10 cellular contexts compared by ENCODE assay signal in the genomic region with DNA sequence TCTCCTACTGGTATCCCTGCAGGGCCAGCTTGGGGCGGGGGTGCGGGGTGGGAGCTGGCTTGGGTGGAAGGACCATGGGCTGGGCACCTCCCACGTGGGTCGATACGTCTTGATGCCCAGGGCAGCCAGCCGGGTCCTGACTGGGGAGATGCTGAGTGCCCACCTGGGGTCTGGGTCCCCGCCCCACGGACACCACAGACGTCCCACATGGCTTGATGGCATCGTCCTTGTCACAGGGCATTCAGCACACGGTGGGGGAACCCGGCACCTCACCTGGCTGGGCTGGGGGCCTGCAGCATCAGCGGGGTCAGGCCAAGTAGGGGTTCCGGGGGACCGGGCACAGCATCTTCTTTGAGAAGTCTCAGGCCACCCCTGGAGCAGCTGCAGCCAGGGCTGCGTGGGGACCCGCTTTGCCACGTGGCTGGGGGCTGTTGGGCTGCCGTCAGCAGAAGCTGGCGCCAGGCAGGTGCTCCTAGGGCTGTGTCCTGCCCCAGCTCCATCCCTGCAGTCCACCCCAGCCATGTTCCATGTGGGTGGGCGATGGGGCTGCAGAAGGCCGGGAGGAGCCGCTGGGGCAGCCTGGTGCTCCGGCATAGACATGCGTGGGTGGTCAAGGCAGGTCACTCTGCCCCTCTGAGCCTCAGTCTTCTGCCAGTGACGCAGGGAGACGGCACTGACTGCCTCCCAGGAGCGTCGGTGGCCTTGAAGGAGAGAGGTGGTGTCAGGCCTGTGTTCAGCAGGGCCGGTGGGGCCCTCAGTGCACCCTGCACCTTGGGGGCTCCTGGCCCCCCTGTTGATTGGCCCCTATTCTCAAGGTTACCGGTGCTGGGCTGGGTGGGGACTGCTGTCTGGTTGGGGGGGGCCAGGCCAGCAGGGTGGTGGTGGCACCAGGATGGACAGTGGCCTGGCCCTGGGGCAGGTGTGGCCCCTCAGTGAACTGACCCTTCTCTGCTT. TPM values are rescaled to one million over a fixed set of nuclear protein-coding genes. Genes with fewer than 3 reads are reported as not detected.
DNase-seq lines count a peak whose midpoint lies in the region; ATAC-seq and TF ChIP-seq lines count a peak whose summit lies in the region.
"Had no signal": no experiment of that assay in that cellular context is flagged by ENCODE, and none has a peak within 500 bp of the region (broad histone marks: within the 10 kb centered on the region; RNA-seq: fewer than 3 reads in every experiment).

No MANE protein-coding gene starts in this region.

- H3K27ac ChIP-seq in CD8-positive, alpha-beta memory T cell (ENCODE audit: low read depth, low read length) = no peak overlapping the region
- no peak overlapping the region for H3K27ac ChIP-seq in IMR-90 (ENCODE audit: insufficient read depth, low read length)

- H2AFZ ChIP-seq in IMR-90 (replicated peaks; ENCODE audit: low read length, poor library complexity) = peak overlapping the region; percentile 63

- H3K9me3 ChIP-seq in CD8-positive, alpha-beta memory T cell (ENCODE audit: low read length) = no peaks in the 10 kb centered on the region
- no peaks in the 10 kb centered on the region for H3K9me3 ChIP-seq in IMR-90 (ENCODE audit: control insufficient read depth, insufficient read depth, low read length)

- no peak overlapping the region for H3K23ac ChIP-seq in IMR-90 (ENCODE audit: low read depth, low read length)

- H2AK5ac ChIP-seq in IMR-90 (ENCODE audit: low read depth, low read length) = no peak overlapping the region

- H3K4me3 Mint-ChIP-seq in CD8-positive, alpha-beta memory T cell = peak overlapping the region in 1 of 7 donors; percentile 18
- H3K4me3 Mint-ChIP-seq in effector memory CD8-positive, alpha-beta T cell = no peak overlapping the region

- no peaks in the 10 kb centered on the region; the same call in 1 of the 2 replicates for H3K9me1 ChIP-seq in IMR-90 (ENCODE audit: insufficient read depth, low read length)

- peak overlapping the region; percentile 32 to 89 (median 80) for H3K27ac Mint-ChIP-seq in CD8-positive, alpha-beta memory T cell
- peak overlapping the region; percentile 6 to 36 for H3K27ac Mint-ChIP-seq in effector memory CD8-positive, alpha-beta T cell

- peaks cover 17 to 75% of the 10 kb centered on the region in 2 experiments for H3K79me1 ChIP-seq in IMR-90 (ENCODE audit: low read depth in 1 of 2, low read length in 2 of 2)

- H3K9me3 Mint-ChIP-seq in CD8-positive, alpha-beta memory T cell = no peaks in the 10 kb centered on the region
- H3K9me3 Mint-ChIP-seq in effector memory CD8-positive, alpha-beta T cell = no peaks in the 10 kb centered on the region

- CTCF ChIA-PET in CD8-positive, alpha-beta memory T cell (lab: Charles Lee) = interaction anchor here (0.9 to 3.6 kb wide), 4 partner anchors 12 to 59 kb away, joined by 3 to 35 read pairs (median 4); no protein-coding TSS in a partner anchor
- CTCF ChIA-PET in IMR-90 (lab: Yijun Ruan, JAX) = no interaction called here

- no peak overlapping the region for H4K8ac ChIP-seq in IMR-90 (ENCODE audit: low read depth in 2 of 2, low read length in 2 of 2)

- no peaks in the 10 kb centered on the region for H3K4me1 ChIP-seq in CD8-positive, alpha-beta memory T cell (ENCODE audit: insufficient read depth, low read length)
- H3K4me1 ChIP-seq in IMR-90 (ENCODE audit: control insufficient read depth, insufficient read depth, low read length) = no peaks in the 10 kb centered on the region

- dilution Hi-C loops in IMR-90 (cut with HindIII; ENCODE audit: low sequenced_read_pairs, unreplicated experiment) = no loop called here

- H2BK15ac ChIP-seq in IMR-90 (ENCODE audit: low read depth, low read length) = no peak overlapping the region

- WGBS in IMR-90 (ENCODE audit: extremely low coverage in 2 of 2, insufficient read length in 1 of 2), 2 experiments = 86% methylated on average over 24 of the region's 31 CpGs; no CpG with 5 or more reads in 1 of the 2 experiments

- peaks cover 52% of the 10 kb centered on the region for H4K20me1 ChIP-seq in IMR-90 (ENCODE audit: insufficient read depth, low read length)

- H3K14ac ChIP-seq in IMR-90 (replicated peaks; ENCODE audit: low read depth, low read length) = no peak overlapping the region

- no peak overlapping the region for H2BK120ac ChIP-seq in IMR-90 (ENCODE audit: low read depth, low read length)

- TF ChIP-seq CTCF in IMR-90 (conservative IDR thresholded peaks at IDR 0.05; ENCODE audit: low read depth, low read length) = no peak

- H3K56ac ChIP-seq in IMR-90 (ENCODE audit: extremely low read depth, insufficient read depth, low read length) = no peak overlapping the region

- no peak for TF ChIP-seq RAD21 in IMR-90 (IDR thresholded peaks at IDR 0.05; ENCODE audit: low read length)

- H2AK9ac ChIP-seq in IMR-90 (replicated peaks; ENCODE audit: low read depth, low read length, poor library complexity) = no peak overlapping the region

- H4K5ac ChIP-seq in IMR-90 (ENCODE audit: low read depth, low read length) = no peak overlapping the region

- H3K36me3 Mint-ChIP-seq in CD8-positive, alpha-beta memory T cell = peaks cover 3 to 68% (median 9%) of the 10 kb centered on the region in 3 donors
- peaks cover 43% of the 10 kb centered on the region for H3K36me3 Mint-ChIP-seq in effector memory CD8-positive, alpha-beta T cell (ENCODE audit: insufficient read depth)

- no peak overlapping the region for H3K18ac ChIP-seq in IMR-90 (ENCODE audit: low read depth, low read length)

- H3K4me1 Mint-ChIP-seq in CD8-positive, alpha-beta memory T cell = peaks cover 18 to 46% (median 33%) of the 10 kb centered on the region in 3 donors
- peaks cover 19 to 33% of the 10 kb centered on the region in 2 donors for H3K4me1 Mint-ChIP-seq in effector memory CD8-positive, alpha-beta T cell (ENCODE audit: low read depth in 2 of 2)

- H2BK20ac ChIP-seq in IMR-90 (ENCODE audit: low read depth, low read length) = no peak overlapping the region

- H3K36me3 ChIP-seq in CD8-positive, alpha-beta memory T cell (ENCODE audit: insufficient read depth, low read length) = peaks cover 29% of the 10 kb centered on the region
- H3K36me3 ChIP-seq in IMR-90 (ENCODE audit: control insufficient read depth, insufficient read depth, low read length) = peaks cover 45% of the 10 kb centered on the region

- no peak for DNase-seq in CD8-positive, alpha-beta memory T cell
- DNase-seq in IMR-90 (no peak), dermis blood vessel endothelial cell (no peak)
- DNase-seq in effector memory CD8-positive, alpha-beta T cell = no peak
- DNase-seq in stimulated activated CD8-positive, alpha-beta memory T cell treated with anti-CD3 and anti-CD28 coated beads, Interleukin-4, amount 100 ng/mL, for 48 hours = peak; percentile 23
- DNase-seq: DMS153 had no signal

- POLR2A ChIA-PET in CD8-positive, alpha-beta memory T cell (lab: Charles Lee) = interaction anchor here (1.1 kb wide), 1 partner anchor 60 kb away, joined by 4 read pairs; no protein-coding TSS in a partner anchor
- POLR2A ChIA-PET in IMR-90 (lab: Charles Lee; ENCODE audit: unreplicated experiment) = no interaction called here

- no peak overlapping the region for H3K9ac ChIP-seq in IMR-90 (ENCODE audit: low read depth, low read length)

- H2BK5ac ChIP-seq in IMR-90 (ENCODE audit: low read depth, low read length, poor library complexity, severe bottlenecking) = no peak overlapping the region

- H3K4me2 ChIP-seq in IMR-90 (ENCODE audit: low read depth, low read length) = no peak overlapping the region

- ATAC-seq in IMR-90 (ENCODE audit: low read depth) = peak; percentile 6
- ATAC-seq in effector memory CD8-positive, alpha-beta T cell (replicated peaks) = peak; percentile 36
- ATAC-seq in GM19397 (IDR thresholded peaks at IDR 0.05; ENCODE audit: unreplicated experiment) = no peak
- ATAC-seq in GM21360 (IDR thresholded peaks at IDR 0.05; ENCODE audit: unreplicated experiment) = no peak

- H3K27me3 ChIP-seq in CD8-positive, alpha-beta memory T cell (ENCODE audit: insufficient read depth, low read length, poor library complexity, severe bottlenecking) = no peaks in the 10 kb centered on the region
- H3K27me3 ChIP-seq in IMR-90 (ENCODE audit: control insufficient read depth, insufficient read depth, low read length) = no peaks in the 10 kb centered on the region

- no peaks in the 10 kb centered on the region for H3K27me3 Mint-ChIP-seq in CD8-positive, alpha-beta memory T cell
- H3K27me3 Mint-ChIP-seq in effector memory CD8-positive, alpha-beta T cell = no peaks in the 10 kb centered on the region
- H3K27me3 Mint-ChIP-seq: progenitor cell of endocrine pancreas had no signal

- TF ChIP-seq POLR2A in IMR-90 (IDR thresholded peaks at IDR 0.05; ENCODE audit: low read depth, low read length) = no peak

- in situ Hi-C loops in IMR-90 (cut with MboI; ENCODE audit: low sequenced_read_pairs) = loop anchor here (25.0 kb wide), 1 partner anchor 397 kb away; no protein-coding TSS in a partner anchor

- BruUV-seq in IMR-90 (replicated peaks; lab: Mats Ljungman, UMichigan) = no TSS peak

- H3K4ac ChIP-seq in IMR-90 (ENCODE audit: low read depth, low read length) = no peak overlapping the region

- H3K4me3 ChIP-seq in CD8-positive, alpha-beta memory T cell (ENCODE audit: low read length) = no peak overlapping the region
- no peak overlapping the region for H3K4me3 ChIP-seq in IMR-90 (ENCODE audit: insufficient read depth, low read depth, low read length)
- H3K4me3 ChIP-seq: lung had no signal

- no peak overlapping the region for H4K91ac ChIP-seq in IMR-90 (ENCODE audit: insufficient read depth, low read depth, low read length)

- intact Hi-C loops in IMR-90 (cut with micrococcal nuclease) = loop anchor here (1.0 to 10.0 kb wide), 3 partner anchors 63 to 278 kb away; no protein-coding TSS in a partner anchor

RNA-seq across cellular contexts. Expression of a gene that starts 8.4 kb away (rescaled TPM):
- 10 to 100 TPM; 22.3 to 25.9 TPM for total RNA-seq in CD8-positive, alpha-beta memory T cell
- polyA plus RNA-seq in CD8-positive, alpha-beta memory T cell = 6.1 TPM
- total RNA-seq in IMR-90 (2012; rRNA removed) = 10.3 and 10.4 TPM in 2 replicates
- 21.4 and 22.9 TPM in 2 replicates for polyA plus RNA-seq in IMR-90 (2012; rRNA removed)
- 16.7 and 25.0 TPM in 2 replicates for polyA plus RNA-seq in IMR-90 (2012; cell fraction: cytosol; rRNA removed)
- 94.1 and 274 TPM in 2 replicates for polyA plus RNA-seq in IMR-90 (2012; cell fraction: nucleus; rRNA removed; ENCODE audit: low replicate concordance)
- 32.8 and 47.0 TPM in 2 replicates for total RNA-seq in dermis blood vessel endothelial cell

RNA-seq across cellular contexts. Expression of a gene that starts 23.5 kb away (rescaled TPM):
- total RNA-seq in CD8-positive, alpha-beta memory T cell = 100 to 1,000 TPM in 1 of 2 experiments, 10 to 100 TPM in 1; 96.2 to 102 TPM
- 49.0 TPM for polyA plus RNA-seq in CD8-positive, alpha-beta memory T cell
- total RNA-seq in IMR-90 (2012; rRNA removed) (13.4 and 13.9 TPM in 2 replicates), dermis blood vessel endothelial cell (25.2 and 39.4 TPM in 2 replicates)
- 42.7 and 45.3 TPM in 2 replicates for polyA plus RNA-seq in IMR-90 (2012; rRNA removed)
- 32.3 and 48.5 TPM in 2 replicates for polyA plus RNA-seq in IMR-90 (2012; cell fraction: cytosol; rRNA removed)
- polyA plus RNA-seq in IMR-90 (2012; cell fraction: nucleus; rRNA removed; ENCODE audit: low replicate concordance) = 188 and 434 TPM in 2 replicates

RNA-seq across cellular contexts. Expression of a gene that starts 35.6 kb away (rescaled TPM):
- 10 to 100 TPM; 51.4 to 52.2 TPM for total RNA-seq in CD8-positive, alpha-beta memory T cell
- polyA plus RNA-seq in CD8-positive, alpha-beta memory T cell = 18.6 TPM
- total RNA-seq in IMR-90 (2012; rRNA removed) = 10.0 and 10.8 TPM in 2 replicates
- 28.6 and 30.9 TPM in 2 replicates for polyA plus RNA-seq in IMR-90 (2012; rRNA removed)
- 7.5 and 13.6 TPM in 2 replicates for polyA plus RNA-seq in IMR-90 (2012; cell fraction: cytosol; rRNA removed)
- 185 and 466 TPM in 2 replicates for polyA plus RNA-seq in IMR-90 (2012; cell fraction: nucleus; rRNA removed; ENCODE audit: low replicate concordance)
- 28.5 and 38.1 TPM in 2 replicates for total RNA-seq in dermis blood vessel endothelial cell

RNA-seq across cellular contexts. Expression of a gene that starts 38.7 kb away (rescaled TPM):
- total RNA-seq in CD8-positive, alpha-beta memory T cell = 1 to 10 TPM; 1.7 to 1.8 TPM
- not detected for polyA plus RNA-seq in CD8-positive, alpha-beta memory T cell
- total RNA-seq in IMR-90 (2012; rRNA removed) (under 0.01 and 0.18 TPM in 2 replicates), dermis blood vessel endothelial cell (0.34 and 0.60 TPM in 2 replicates)
- 1.3 and 1.7 TPM in 2 replicates for polyA plus RNA-seq in IMR-90 (2012; rRNA removed)
- polyA plus RNA-seq in IMR-90 (2012; cell fraction: cytosol; rRNA removed) = 1.6 and 3.8 TPM in 2 replicates
- polyA plus RNA-seq in IMR-90 (2012; cell fraction: nucleus; rRNA removed; ENCODE audit: low replicate concordance) = 7.1 and 11.4 TPM in 2 replicates

RNA-seq across cellular contexts. Expression of a gene that starts 41.8 kb away (rescaled TPM):
- total RNA-seq in CD8-positive, alpha-beta memory T cell = 10 to 100 TPM; 42.5 to 44.7 TPM
- polyA plus RNA-seq in CD8-positive, alpha-beta memory T cell = 7.5 TPM
- total RNA-seq in IMR-90 (2012; rRNA removed) (3.6 and 3.9 TPM in 2 replicates), dermis blood vessel endothelial cell (35.2 and 39.5 TPM in 2 replicates)
- polyA plus RNA-seq in IMR-90 (2012; rRNA removed) = 35.2 and 35.7 TPM in 2 replicates
- 18.7 and 22.6 TPM in 2 replicates for polyA plus RNA-seq in IMR-90 (2012; cell fraction: cytosol; rRNA removed)
- polyA plus RNA-seq in IMR-90 (2012; cell fraction: nucleus; rRNA removed; ENCODE audit: low replicate concordance) = 264 and 926 TPM in 2 replicates

Comparison
In these comparisons a context has a peak if more than half of its experiments do, and no peak if none do; other contexts are left out.
1. ATAC-seq: peak in IMR-90 (single experiment) and effector memory CD8-positive, alpha-beta T cell (single experiment); none in GM19397 (single experiment) and GM21360 (single experiment).